In genomic region chr20:3374296-3374695, GRCh38 we compare ENCODE assay signal across 1 cellular context.
TF ChIP-seq lines count a peak whose summit lies in the region.

No MANE protein-coding gene starts in this region.

TF ChIP-seq in GM23338, 12 proteins besides CTCF, POLR2A, EP300 and RAD21:
- TF ChIP-seq JUNB (IDR thresholded peaks at IDR 0.05; ENCODE audit: unreplicated experiment) (no peak), STAT1 (IDR thresholded peaks at IDR 0.05; ENCODE audit: unreplicated experiment) (no peak), ZNF331 (CRISPR knock-in tag; IDR thresholded peaks at IDR 0.05; ENCODE audit: low read depth) (no peak), NANOG (IDR thresholded peaks at IDR 0.05; ENCODE audit: borderline replicate concordance) (no peak), REST (IDR thresholded peaks at IDR 0.05; ENCODE audit: unreplicated experiment) (no peak), ZNF114 (CRISPR knock-in tag; IDR thresholded peaks at IDR 0.05) (no peak), EZH2phosphoT487 (IDR thresholded peaks at IDR 0.05; ENCODE audit: unreplicated experiment) (no peak), CREB1 (CRISPR knock-in tag; IDR thresholded peaks at IDR 0.05; ENCODE audit: low read depth) (no peak), ZNF462 (CRISPR knock-in tag; IDR thresholded peaks at IDR 0.05) (no peak), POLR2AphosphoS5 (IDR thresholded peaks at IDR 0.05; ENCODE audit: low read depth) (no peak), EZH2 (IDR thresholded peaks at IDR 0.05; ENCODE audit: low read depth, unreplicated experiment) (no peak), ETS1 (IDR thresholded peaks at IDR 0.05) (no peak)
